ENCODE assay signal across 8 cellular contexts in genomic region chr10:65571011-65571570, GRCh38.
DNase-seq lines count a peak whose midpoint lies in the region; ATAC-seq and TF ChIP-seq lines count a peak whose summit lies in the region.

No MANE protein-coding gene starts in this region.

- DNase-seq in MG63 (no peak), epithelial cell of esophagus (ENCODE audit: low read depth) (peak; percentile 43), osteocyte (ENCODE audit: extremely low spot score, unreplicated experiment) (no peak), DMS79 treated with DMSO at 0.1 percent for 48 hours (lab: John Stamatoyannopoulos, UW) (no peak), dedifferentiated amniotic fluid mesenchymal stem cell (ENCODE audit: extremely low spot score) (no peak)
- no peak for DNase-seq in activated CD4-positive, alpha-beta T cell treated with anti-CD3 and anti-CD28 coated beads, Interleukin-2, amount 10 ng/mL, durations not matched to agents 7 days and 5 days

- no peaks in the 10 kb centered on the region for H3K27me3 ChIP-seq in MG63

- H3K27me3 Mint-ChIP-seq in osteocyte (ENCODE audit: unreplicated experiment), result peaks cover 4% of the 10 kb centered on the region
- H3K27me3 Mint-ChIP-seq in activated CD4-positive, alpha-beta T cell treated with anti-CD3 and anti-CD28 coated beads, Interleukin-2, amount 10 ng/mL, durations not matched to agents 7 days and 5 days, result no peaks in the 10 kb centered on the region

- POLR2A ChIA-PET in activated CD4-positive, alpha-beta T cell treated with anti-CD3 and anti-CD28 coated beads, Interleukin-2, amount 10 ng/mL, durations not matched to agents 7 days and 5 days (lab: Charles Lee), result no interaction called here

- H3K9me3 ChIP-seq in MG63, result no peaks in the 10 kb centered on the region

- H3K27ac Mint-ChIP-seq in osteocyte (ENCODE audit: unreplicated experiment), result peak overlapping the region; percentile 51
- no peak overlapping the region for H3K27ac Mint-ChIP-seq in activated CD4-positive, alpha-beta T cell treated with anti-CD3 and anti-CD28 coated beads, Interleukin-2, amount 10 ng/mL, durations not matched to agents 7 days and 5 days

- CTCF ChIA-PET in activated CD4-positive, alpha-beta T cell treated with anti-CD3 and anti-CD28 coated beads, Interleukin-2, amount 10 ng/mL, durations not matched to agents 7 days and 5 days (lab: Charles Lee), result no interaction called here

- H3K36me3 Mint-ChIP-seq in osteocyte (ENCODE audit: unreplicated experiment), result no peaks in the 10 kb centered on the region
- H3K36me3 Mint-ChIP-seq in activated CD4-positive, alpha-beta T cell treated with anti-CD3 and anti-CD28 coated beads, Interleukin-2, amount 10 ng/mL, durations not matched to agents 7 days and 5 days (ENCODE audit: low read depth), result no peaks in the 10 kb centered on the region

- TF ChIP-seq CTCF in epithelial cell of esophagus (IDR thresholded peaks at IDR 0.05; ENCODE audit: insufficient read depth, low read depth, low read length, missing control alignments) (no peak), osteocyte (IDR thresholded peaks at IDR 0.05) (no peak)

- H3K9me3 Mint-ChIP-seq in osteocyte (ENCODE audit: unreplicated experiment), result no peaks in the 10 kb centered on the region
- no peaks in the 10 kb centered on the region for H3K9me3 Mint-ChIP-seq in activated CD4-positive, alpha-beta T cell treated with anti-CD3 and anti-CD28 coated beads, Interleukin-2, amount 10 ng/mL, durations not matched to agents 7 days and 5 days

- H3K4me3 Mint-ChIP-seq in osteocyte (ENCODE audit: unreplicated experiment), result peak overlapping the region; percentile 74
- H3K4me3 Mint-ChIP-seq in activated CD4-positive, alpha-beta T cell treated with anti-CD3 and anti-CD28 coated beads, Interleukin-2, amount 10 ng/mL, durations not matched to agents 7 days and 5 days, result no peak overlapping the region

- ATAC-seq in GM18868 (IDR thresholded peaks at IDR 0.05; ENCODE audit: unreplicated experiment), result peak; percentile 56
- no peak for ATAC-seq in HG02884 (IDR thresholded peaks at IDR 0.05; ENCODE audit: unreplicated experiment)

- H3K4me3 ChIP-seq in MG63 (peak overlapping the region; percentile 40), epithelial cell of esophagus (ENCODE audit: low read length) (peak overlapping the region; percentile 86)

- H3K36me3 ChIP-seq in MG63, result no peaks in the 10 kb centered on the region

- H3K4me1 Mint-ChIP-seq in osteocyte (ENCODE audit: unreplicated experiment), result peaks cover 15% of the 10 kb centered on the region
- no peaks in the 10 kb centered on the region for H3K4me1 Mint-ChIP-seq in activated CD4-positive, alpha-beta T cell treated with anti-CD3 and anti-CD28 coated beads, Interleukin-2, amount 10 ng/mL, durations not matched to agents 7 days and 5 days
